19 cellular contexts compared by ENCODE assay signal in genomic region chr16:51845586-51845985, GRCh38.
"Had no signal": no experiment of that assay in that cellular context is flagged by ENCODE, and none has a peak within 500 bp of the region (broad histone marks: within the 10 kb centered on the region; RNA-seq: fewer than 3 reads in every experiment).

No MANE protein-coding gene starts in this region.

- DNase-seq: activated B cell treated with CpG ODN at 0.5 μM for 24 hours; activated CD4-positive, alpha-beta memory T cell treated with anti-CD3 and anti-CD28 coated beads for 36 hours; activated CD4-positive, alpha-beta T cell treated with anti-CD3 and anti-CD28 coated beads for 4 hours; activated CD8-positive, alpha-beta memory T cell treated with anti-CD3 and anti-CD28 coated beads, Interleukin-2, amount 10 ng/mL, durations not matched to agents 7 days and 5 days; activated naive CD8-positive, alpha-beta T cell treated with anti-CD3 and anti-CD28 coated beads, Interleukin-2, amount 10 ng/mL, durations not matched to agents 7 days and 5 days; amygdala; caudate nucleus; dorsolateral prefrontal cortex; endodermal cell; hypothalamus; islet precursor cell; left ventricle myocardium inferior; mammary epithelial cell; stimulated activated CD4-positive, alpha-beta T cell treated with anti-CD3 and anti-CD28 coated beads, Interleukin-2, amount 100 ng/mL, for 24 hours; stimulated activated naive CD4-positive, alpha-beta T cell treated with Interleukin-2 at 50 U/mL for 16 hours; tibial artery had no signal

- H3K36me3 Mint-ChIP-seq: activated CD4-positive, alpha-beta memory T cell treated with anti-CD3 and anti-CD28 coated beads for 36 hours; activated CD8-positive, alpha-beta memory T cell treated with anti-CD3 and anti-CD28 coated beads, Interleukin-2, amount 10 ng/mL, durations not matched to agents 7 days and 5 days; activated naive CD8-positive, alpha-beta T cell treated with anti-CD3 and anti-CD28 coated beads, Interleukin-2, amount 10 ng/mL, durations not matched to agents 7 days and 5 days had no signal

- H3K9me3 Mint-ChIP-seq: activated B cell treated with CpG ODN at 0.5 μM for 24 hours; activated CD4-positive, alpha-beta memory T cell treated with anti-CD3 and anti-CD28 coated beads for 36 hours; endodermal cell had no signal

- H3K4me3 Mint-ChIP-seq: activated B cell treated with CpG ODN at 0.5 μM for 24 hours; activated CD4-positive, alpha-beta memory T cell treated with anti-CD3 and anti-CD28 coated beads for 36 hours; activated CD8-positive, alpha-beta memory T cell treated with anti-CD3 and anti-CD28 coated beads, Interleukin-2, amount 10 ng/mL, durations not matched to agents 7 days and 5 days; activated naive CD8-positive, alpha-beta T cell treated with anti-CD3 and anti-CD28 coated beads, Interleukin-2, amount 10 ng/mL, durations not matched to agents 7 days and 5 days; endodermal cell; T-helper 2 cell treated with Interferon-gamma antibody and Interleukin-4, amounts not matched to agents 5 μg/mL and 100 μg/mL, for 36 hours had no signal

- ATAC-seq: activated CD8-positive, alpha-beta memory T cell treated with anti-CD3 and anti-CD28 coated beads, Interleukin-2, amount 10 ng/mL, durations not matched to agents 7 days and 5 days had no signal

- H3K79me2 ChIP-seq: parathyroid adenoma had no signal

- H3K9ac ChIP-seq: parathyroid adenoma had no signal

- H3K27me3 Mint-ChIP-seq: activated B cell treated with CpG ODN at 0.5 μM for 24 hours; activated CD4-positive, alpha-beta memory T cell treated with anti-CD3 and anti-CD28 coated beads for 36 hours; activated CD8-positive, alpha-beta memory T cell treated with anti-CD3 and anti-CD28 coated beads, Interleukin-2, amount 10 ng/mL, durations not matched to agents 7 days and 5 days; activated naive CD8-positive, alpha-beta T cell treated with anti-CD3 and anti-CD28 coated beads, Interleukin-2, amount 10 ng/mL, durations not matched to agents 7 days and 5 days had no signal

- H3K36me3 ChIP-seq: left ventricle myocardium inferior, tibial artery had no signal

- H3K4me3 ChIP-seq: dorsolateral prefrontal cortex, left ventricle myocardium inferior, tibial artery had no signal

- H3K4me1 ChIP-seq: left ventricle myocardium inferior, parathyroid adenoma, tibial artery had no signal

- H3K27ac Mint-ChIP-seq: activated B cell treated with CpG ODN at 0.5 μM for 24 hours; activated CD4-positive, alpha-beta memory T cell treated with anti-CD3 and anti-CD28 coated beads for 36 hours; activated CD8-positive, alpha-beta memory T cell treated with anti-CD3 and anti-CD28 coated beads, Interleukin-2, amount 10 ng/mL, durations not matched to agents 7 days and 5 days; activated naive CD8-positive, alpha-beta T cell treated with anti-CD3 and anti-CD28 coated beads, Interleukin-2, amount 10 ng/mL, durations not matched to agents 7 days and 5 days; endodermal cell; T-helper 2 cell treated with Interferon-gamma antibody and Interleukin-4, amounts not matched to agents 5 μg/mL and 100 μg/mL, for 36 hours had no signal

- H3K27ac ChIP-seq: dorsolateral prefrontal cortex, epithelial cell of prostate, left ventricle myocardium inferior, parathyroid adenoma, tibial artery had no signal

- H2AFZ ChIP-seq: parathyroid adenoma had no signal

- H3K4me1 Mint-ChIP-seq: activated B cell treated with CpG ODN at 0.5 μM for 24 hours; activated CD8-positive, alpha-beta memory T cell treated with anti-CD3 and anti-CD28 coated beads, Interleukin-2, amount 10 ng/mL, durations not matched to agents 7 days and 5 days; activated naive CD8-positive, alpha-beta T cell treated with anti-CD3 and anti-CD28 coated beads, Interleukin-2, amount 10 ng/mL, durations not matched to agents 7 days and 5 days had no signal

- H3K9me3 ChIP-seq: left ventricle myocardium inferior, tibial artery had no signal

- H3K27me3 ChIP-seq: tibial artery had no signal
